32 cellular contexts compared by ENCODE assay signal in genomic region chr1:147913362-147913761, GRCh38. TPM values are rescaled to one million over a fixed set of nuclear protein-coding genes. Genes with fewer than 3 reads are reported as not detected.
"Had no signal": no experiment of that assay in that cellular context is flagged by ENCODE, and none has a peak within 500 bp of the region (broad histone marks: within the 10 kb centered on the region; RNA-seq: fewer than 3 reads in every experiment).

No MANE protein-coding gene starts in this region.

- H3K36me3 ChIP-seq: esophagus squamous epithelium, gastrocnemius medialis, heart right ventricle, left lung, lower lobe of right lung had no signal

- H3K4me1 Mint-ChIP-seq: mesothelial cell of epicardium; naive thymus-derived CD4-positive, alpha-beta T cell; natural killer cell had no signal

- DNase-seq: dermis blood vessel endothelial cell; dorsolateral prefrontal cortex; effector CD4-positive, alpha-beta T cell; effector memory CD4-positive, alpha-beta T cell; esophagus squamous epithelium; foreskin fibroblast; foreskin melanocyte; gastrocnemius medialis; glutamatergic neuron; head of caudate nucleus; heart right ventricle; hippocampal formation; left cardiac atrium; left lung; left ventricle myocardium superior; lower lobe of right lung; mesenchymal stem cell; mucosa of descending colon; naive thymus-derived CD4-positive, alpha-beta T cell; natural killer cell had no signal

- FAIRE-seq: endothelial cell of umbilical vein, islet of Langerhans, keratinocyte had no signal

- H3K4me1 ChIP-seq: esophagus squamous epithelium, gastrocnemius medialis, heart right ventricle, left lung, lower lobe of right lung had no signal

- H3K9me3 ChIP-seq: esophagus squamous epithelium, gastrocnemius medialis, heart right ventricle, left lung, lower lobe of right lung, mucosa of descending colon had no signal

- H3K4me3 ChIP-seq: coronary artery, dorsolateral prefrontal cortex, esophagus squamous epithelium, gastrocnemius medialis, heart right ventricle, left lung, lower lobe of right lung, mucosa of descending colon had no signal

- H3K27ac Mint-ChIP-seq: mesothelial cell of epicardium; naive thymus-derived CD4-positive, alpha-beta T cell; natural killer cell had no signal

- H3K36me3 Mint-ChIP-seq: mesothelial cell of epicardium; naive thymus-derived CD4-positive, alpha-beta T cell; natural killer cell had no signal

- H3K27me3 ChIP-seq: gastrocnemius medialis, left lung had no signal

- ATAC-seq: gastrocnemius medialis; heart right ventricle; left cardiac atrium; left lung; left ventricle myocardium superior; lower lobe of right lung; mucosa of descending colon; naive thymus-derived CD4-positive, alpha-beta T cell; natural killer cell had no signal

- H3K27ac ChIP-seq: coronary artery, dorsolateral prefrontal cortex, esophagus squamous epithelium, gastrocnemius medialis, heart right ventricle, left lung, lower lobe of right lung had no signal

- H3K9me3 Mint-ChIP-seq: mesothelial cell of epicardium; naive thymus-derived CD4-positive, alpha-beta T cell; natural killer cell had no signal

- H3K4me3 Mint-ChIP-seq: mesothelial cell of epicardium; naive thymus-derived CD4-positive, alpha-beta T cell; natural killer cell had no signal

RNA-seq across cellular contexts. Expression of gene GJA8, which starts 10.8 kb away (rescaled TPM):
- total RNA-seq: dermis blood vessel endothelial cell; dorsolateral prefrontal cortex; endothelial cell of umbilical vein; epithelial cell of proximal tubule; esophagus squamous epithelium; gastrocnemius medialis; glomerular endothelial cell; heart right ventricle; kidney epithelial cell; left cardiac atrium; left lung; left ventricle myocardium superior; lower leg skin; lower lobe of right lung; lung microvascular endothelial cell; mesenteric fat pad; mesothelial cell of epicardium; mucosa of descending colon; naive thymus-derived CD4-positive, alpha-beta T cell; natural killer cell had no signal
- polyA plus RNA-seq: endothelial cell of umbilical vein; esophagus; heart right ventricle; keratinocyte; naive thymus-derived CD4-positive, alpha-beta T cell had no signal
